22 cellular contexts compared by ENCODE assay signal in genomic region chr12:68036642-68037041, GRCh38. TPM values are rescaled to one million over a fixed set of nuclear protein-coding genes. Genes with fewer than 3 reads are reported as not detected.
DNase-seq lines count a peak whose midpoint lies in the region; ATAC-seq and TF ChIP-seq lines count a peak whose summit lies in the region.
"Had no signal": no experiment of that assay in that cellular context is flagged by ENCODE, and none has a peak within 500 bp of the region (broad histone marks: within the 10 kb centered on the region; RNA-seq: fewer than 3 reads in every experiment).

No MANE protein-coding gene starts in this region.

- H3K27ac ChIP-seq in CD8-positive, alpha-beta memory T cell (ENCODE audit: low read depth, low read length): no peak overlapping the region
- no peak overlapping the region for H3K27ac ChIP-seq in naive thymus-derived CD4-positive, alpha-beta T cell (ENCODE audit: low read depth, low read length)
- H3K27ac ChIP-seq: 22Rv1, C4-2B had no signal

- H3K4me3 ChIP-seq in CD8-positive, alpha-beta memory T cell (ENCODE audit: low read length): no peak overlapping the region
- H3K4me3 ChIP-seq in naive thymus-derived CD4-positive, alpha-beta T cell (ENCODE audit: low read length): no peak overlapping the region
- no peak overlapping the region for H3K4me3 ChIP-seq in lower leg skin (ENCODE audit: low read depth, poor library complexity, severe bottlenecking)
- H3K4me3 ChIP-seq: MG63 had no signal

- no peaks in the 10 kb centered on the region for H3K27me3 Mint-ChIP-seq in CD8-positive, alpha-beta memory T cell
- H3K27me3 Mint-ChIP-seq in activated naive CD8-positive, alpha-beta T cell treated with anti-CD3 and anti-CD28 coated beads, Interleukin-2, amount 10 ng/mL, durations not matched to agents 7 days and 5 days: no peaks in the 10 kb centered on the region
- no peaks in the 10 kb centered on the region for H3K27me3 Mint-ChIP-seq in naive thymus-derived CD4-positive, alpha-beta T cell

- peak overlapping the region in 6 of 8 donors; percentile 19 to 53 (median 42) for H3K27ac Mint-ChIP-seq in CD8-positive, alpha-beta memory T cell
- H3K27ac Mint-ChIP-seq in activated naive CD8-positive, alpha-beta T cell treated with anti-CD3 and anti-CD28 coated beads, Interleukin-2, amount 10 ng/mL, durations not matched to agents 7 days and 5 days: peak overlapping the region; percentile 4
- H3K27ac Mint-ChIP-seq in naive thymus-derived CD4-positive, alpha-beta T cell: no peak overlapping the region

- H3K9me3 Mint-ChIP-seq in CD8-positive, alpha-beta memory T cell: peaks cover 0 to 1% (median 0%) of the 10 kb centered on the region in 5 donors
- H3K9me3 Mint-ChIP-seq in activated naive CD8-positive, alpha-beta T cell treated with anti-CD3 and anti-CD28 coated beads, Interleukin-2, amount 10 ng/mL, durations not matched to agents 7 days and 5 days: no peaks in the 10 kb centered on the region
- H3K9me3 Mint-ChIP-seq in naive thymus-derived CD4-positive, alpha-beta T cell: peaks cover 0 to 7% (median 0%) of the 10 kb centered on the region in 11 donors

- peaks cover 4 to 9% (median 7%) of the 10 kb centered on the region in 3 donors for H3K36me3 Mint-ChIP-seq in CD8-positive, alpha-beta memory T cell
- H3K36me3 Mint-ChIP-seq in activated naive CD8-positive, alpha-beta T cell treated with anti-CD3 and anti-CD28 coated beads, Interleukin-2, amount 10 ng/mL, durations not matched to agents 7 days and 5 days: peaks cover 5% of the 10 kb centered on the region
- H3K36me3 Mint-ChIP-seq in naive thymus-derived CD4-positive, alpha-beta T cell: peaks cover 0 to 8% (median 0%) of the 10 kb centered on the region in 5 donors

- TF ChIP-seq CTCF in lower leg skin (IDR thresholded peaks at IDR 0.05): no peak

- H3K36me3 ChIP-seq in CD8-positive, alpha-beta memory T cell (ENCODE audit: insufficient read depth, low read length): no peaks in the 10 kb centered on the region
- no peaks in the 10 kb centered on the region for H3K36me3 ChIP-seq in naive thymus-derived CD4-positive, alpha-beta T cell (ENCODE audit: control insufficient read depth in 2 of 3, insufficient read depth in 3 of 3, low read length in 3 of 3)
- H3K36me3 ChIP-seq: MG63 had no signal

- H3K4me1 Mint-ChIP-seq in CD8-positive, alpha-beta memory T cell: peaks cover 40 to 64% (median 57%) of the 10 kb centered on the region in 3 donors
- H3K4me1 Mint-ChIP-seq in activated naive CD8-positive, alpha-beta T cell treated with anti-CD3 and anti-CD28 coated beads, Interleukin-2, amount 10 ng/mL, durations not matched to agents 7 days and 5 days: peaks cover 38% of the 10 kb centered on the region
- peaks cover 9 to 30% (median 17%) of the 10 kb centered on the region in 7 donors for H3K4me1 Mint-ChIP-seq in naive thymus-derived CD4-positive, alpha-beta T cell

- no peaks in the 10 kb centered on the region for H3K27me3 ChIP-seq in CD8-positive, alpha-beta memory T cell (ENCODE audit: insufficient read depth, low read length, poor library complexity, severe bottlenecking)
- H3K27me3 ChIP-seq in naive thymus-derived CD4-positive, alpha-beta T cell (ENCODE audit: control insufficient read depth in 2 of 2, insufficient read depth in 2 of 2, low read length in 2 of 2): no peaks in the 10 kb centered on the region
- H3K27me3 ChIP-seq: MG63 had no signal

- DNase-seq in NK-92 treated with Interleukin-12 subunit alpha and Interleukin-12 subunit beta, amount 100 ng/mL, for 24 hours (lab: John Stamatoyannopoulos, UW): peak; percentile 25
- DNase-seq in NK-92 (lab: John Stamatoyannopoulos, UW; ENCODE audit: unreplicated experiment) (no peak), cardiac septum (ENCODE audit: low spot score) (no peak), lower leg skin (ENCODE audit: low spot score in 2 of 2) (no peak), hypothalamus (lab: John Stamatoyannopoulos, UW) (no peak)
- peak in 2 of 5 donors; percentile 14 to 62 for DNase-seq in CD8-positive, alpha-beta memory T cell
- peak; percentile 36 for DNase-seq in activated naive CD8-positive, alpha-beta T cell treated with anti-CD3 and anti-CD28 coated beads, Interleukin-2, amount 10 ng/mL, durations not matched to agents 7 days and 5 days
- no peak for DNase-seq in naive thymus-derived CD4-positive, alpha-beta T cell
- DNase-seq: AML-193, DMS79, GOT3, IMR-90, MG63, NCI-H1092, NCI-H1436 treated with DMSO at 0.1 percent for 48 hours, NCI-H2029 treated with DMSO at 0.1 percent for 48 hours, NCI-H2171, NCI-H526 had no signal

- H3K4me1 ChIP-seq in CD8-positive, alpha-beta memory T cell (ENCODE audit: insufficient read depth, low read length): peaks cover 11% of the 10 kb centered on the region
- peaks cover 0 to 11% of the 10 kb centered on the region in 2 donors for H3K4me1 ChIP-seq in naive thymus-derived CD4-positive, alpha-beta T cell (ENCODE audit: control insufficient read depth in 2 of 2, insufficient read depth in 2 of 2, low read length in 2 of 2)

- ATAC-seq in activated naive CD8-positive, alpha-beta T cell treated with anti-CD3 and anti-CD28 coated beads, Interleukin-2, amount 10 ng/mL, durations not matched to agents 7 days and 5 days (ENCODE audit: low read depth): no peak
- peak; percentile 38 for ATAC-seq in naive thymus-derived CD4-positive, alpha-beta T cell
- ATAC-seq: HCT116, Panc1 had no signal

- intact Hi-C loops in naive thymus-derived CD4-positive, alpha-beta T cell (cut with micrococcal nuclease): no loop called here
- intact Hi-C loops in cardiac septum (cut with DNase I) (loop anchor here (10.0 kb wide), 1 partner anchor 682 kb away; no protein-coding TSS in a partner anchor), lower leg skin (cut with DNase I; ENCODE audit: low total_unique reads) (no loop called here)

- WGBS in lower leg skin, 2 donors: 88 to 90% methylated on average over 7 of the region's 7 CpGs

- H3K9me3 ChIP-seq in CD8-positive, alpha-beta memory T cell (ENCODE audit: low read length): no peaks in the 10 kb centered on the region
- H3K9me3 ChIP-seq in naive thymus-derived CD4-positive, alpha-beta T cell (ENCODE audit: control insufficient read depth in 2 of 3, low read length in 3 of 3): no peaks in the 10 kb centered on the region
- H3K9me3 ChIP-seq: MG63 had no signal

- POLR2A ChIA-PET in CD8-positive, alpha-beta memory T cell (lab: Charles Lee): no interaction called here
- POLR2A ChIA-PET in activated naive CD8-positive, alpha-beta T cell treated with anti-CD3 and anti-CD28 coated beads, Interleukin-2, amount 10 ng/mL, durations not matched to agents 7 days and 5 days (lab: Charles Lee): interaction anchor here (0.6 kb wide), 1 partner anchor 133 kb away, joined by 3 read pairs; no protein-coding TSS in a partner anchor
- POLR2A ChIA-PET in naive thymus-derived CD4-positive, alpha-beta T cell (lab: Charles Lee): no interaction called here

- peak overlapping the region in 2 of 7 donors; percentile 5 to 16 for H3K4me3 Mint-ChIP-seq in CD8-positive, alpha-beta memory T cell
- peak overlapping the region; percentile 13 for H3K4me3 Mint-ChIP-seq in activated naive CD8-positive, alpha-beta T cell treated with anti-CD3 and anti-CD28 coated beads, Interleukin-2, amount 10 ng/mL, durations not matched to agents 7 days and 5 days
- H3K4me3 Mint-ChIP-seq in naive thymus-derived CD4-positive, alpha-beta T cell: no peak overlapping the region

- no peak for TF ChIP-seq POLR2A in lower leg skin (IDR thresholded peaks at IDR 0.05)

- CTCF ChIA-PET in CD8-positive, alpha-beta memory T cell (lab: Charles Lee): interaction anchor here (0.7 to 2.8 kb wide), 6 partner anchors 47 to 794 kb away, joined by 3 to 6 read pairs (median 4); partner anchors contain the start of genes IFNG-AS1 and IL26
- CTCF ChIA-PET in naive thymus-derived CD4-positive, alpha-beta T cell (lab: Charles Lee): interaction anchor here (1.3 to 2.1 kb wide), 2 partner anchors 186 to 280 kb away, joined by 5 to 6 read pairs; no protein-coding TSS in a partner anchor

RNA-seq across cellular contexts. Expression of gene IFNG-AS1, which starts 47.4 kb away (rescaled TPM):
- 1 to 10 TPM in 1 of 2 experiments, under 1 TPM in 1; 0.95 to 1.6 TPM for total RNA-seq in CD8-positive, alpha-beta memory T cell
- polyA plus RNA-seq in CD8-positive, alpha-beta memory T cell: 35.4 TPM
- 1 to 10 TPM; 5.1 to 5.2 TPM for total RNA-seq in activated naive CD8-positive, alpha-beta T cell treated with anti-CD3 and anti-CD28 coated beads, Interleukin-2, amount 10 ng/mL, durations not matched to agents 7 days and 5 days
- 1 to 10 TPM in 3 of 5 experiments, under 1 TPM in 2; 0.31 to 2.4 (median 1.5) TPM for total RNA-seq in naive thymus-derived CD4-positive, alpha-beta T cell
- polyA plus RNA-seq in naive thymus-derived CD4-positive, alpha-beta T cell: 1 to 10 TPM in 1 of 2 donors, under 1 TPM in 1; 0.17 to 2.2 TPM
- total RNA-seq in cardiac septum (0.19 TPM), lower leg skin (under 1 TPM in 2 of 4 donors, not detected in 2; 0.37 to 0.58 TPM)
- total RNA-seq: IMR-90 had no signal
- polyA plus RNA-seq: IMR-90 had no signal

Comparison
In these comparisons a context has a peak if more than half of its experiments do, and no peak if none do; other contexts are left out.
1. DNase-seq: peak in NK-92 treated with Interleukin-12 subunit alpha and Interleukin-12 subunit beta, amount 100 ng/mL, for 24 hours (single experiment) and activated naive CD8-positive, alpha-beta T cell treated with anti-CD3 and anti-CD28 coated beads, Interleukin-2, amount 10 ng/mL, durations not matched to agents 7 days and 5 days (single experiment); none in NK-92 (single experiment), naive thymus-derived CD4-positive, alpha-beta T cell (0 of 9), cardiac septum (single experiment), lower leg skin (0 of 2) and hypothalamus (0 of 51).
2. H3K27ac Mint-ChIP-seq: peak in CD8-positive, alpha-beta memory T cell (6 of 8) and activated naive CD8-positive, alpha-beta T cell treated with anti-CD3 and anti-CD28 coated beads, Interleukin-2, amount 10 ng/mL, durations not matched to agents 7 days and 5 days (single experiment); none in naive thymus-derived CD4-positive, alpha-beta T cell (0 of 9).